Comparison of ENCODE assay signal across 24 cellular contexts in genomic region chr4:94763005-94763404, GRCh38. TPM values are rescaled to one million over a fixed set of nuclear protein-coding genes. Genes with fewer than 3 reads are reported as not detected.
"Had no signal": no experiment of that assay in that cellular context is flagged by ENCODE, and none has a peak within 500 bp of the region (broad histone marks: within the 10 kb centered on the region; RNA-seq: fewer than 3 reads in every experiment).

No MANE protein-coding gene starts in this region.

- H3K9me3 ChIP-seq: heart right ventricle, neutrophil, pancreas, right lobe of liver, suprapubic skin, transverse colon, upper lobe of right lung, uterus had no signal

- H3K4me3 ChIP-seq: heart right ventricle, lung, pancreas, right lobe of liver, smooth muscle cell, suprapubic skin, transverse colon, upper lobe of right lung, uterus had no signal

- DNase-seq: cortex of kidney; foreskin fibroblast; glutamatergic neuron; heart right ventricle; hippocampal formation; immature natural killer cell; islet precursor cell; pancreas; right lobe of liver; stimulated activated CD4-positive, alpha-beta T cell treated with anti-CD3 and anti-CD28 coated beads, Interleukin-12 subunit alpha, Interleukin-12 subunit beta, amount 100 ng/mL, for 4 hours; stimulated activated CD4-positive, alpha-beta T cell treated with anti-CD3 and anti-CD28 coated beads, Interleukin-1b, Interleukin-23, amount 100 ng/mL, for 48 hours; stimulated activated CD4-positive, alpha-beta T cell treated with anti-CD3 and anti-CD28 coated beads, Interleukin-4, amount 100 ng/mL, for 1 hour; stimulated activated CD8-positive, alpha-beta memory T cell treated with anti-CD3 and anti-CD28 coated beads, Interleukin-4, amount 100 ng/mL, for 48 hours; stimulated activated naive CD4-positive, alpha-beta T cell; stimulated activated naive CD8-positive, alpha-beta T cell treated with anti-CD3 and anti-CD28 coated beads, Interleukin-15, amount 100 ng/mL, for 72 hours; transverse colon; upper lobe of right lung; uterus had no signal

- H3K27me3 ChIP-seq: pancreas, right lobe of liver, uterus had no signal

- FAIRE-seq: pancreas had no signal

- ATAC-seq: heart right ventricle; left lobe of liver; natural killer cell treated with Interleukin-12 subunit alpha and Interleukin-12 subunit beta and Interleukin-15 and Interleukin-18, amount 100 ng/mL, for 72 hours; pancreas; right lobe of liver; stimulated activated naive CD8-positive, alpha-beta T cell treated with anti-CD3 and anti-CD28 coated beads, Interleukin-15, amount 100 ng/mL, for 72 hours; upper lobe of right lung had no signal

- H3K27ac ChIP-seq: heart right ventricle, neutrophil, pancreas, right lobe of liver, suprapubic skin, transverse colon, upper lobe of right lung, uterus had no signal

- H3K4me2 ChIP-seq: smooth muscle cell had no signal

- H3K4me1 ChIP-seq: pancreas, upper lobe of right lung, uterus had no signal

- H3K36me3 ChIP-seq: heart right ventricle, neutrophil, pancreas, right lobe of liver, suprapubic skin, transverse colon, upper lobe of right lung, uterus had no signal

RNA-seq across cellular contexts. Expression of gene BMPR1B, which starts 5.2 kb away (rescaled TPM):
- polyA plus RNA-seq: immature natural killer cell had no signal
